1 cellular context compared by ENCODE assay signal in the genomic region with DNA sequence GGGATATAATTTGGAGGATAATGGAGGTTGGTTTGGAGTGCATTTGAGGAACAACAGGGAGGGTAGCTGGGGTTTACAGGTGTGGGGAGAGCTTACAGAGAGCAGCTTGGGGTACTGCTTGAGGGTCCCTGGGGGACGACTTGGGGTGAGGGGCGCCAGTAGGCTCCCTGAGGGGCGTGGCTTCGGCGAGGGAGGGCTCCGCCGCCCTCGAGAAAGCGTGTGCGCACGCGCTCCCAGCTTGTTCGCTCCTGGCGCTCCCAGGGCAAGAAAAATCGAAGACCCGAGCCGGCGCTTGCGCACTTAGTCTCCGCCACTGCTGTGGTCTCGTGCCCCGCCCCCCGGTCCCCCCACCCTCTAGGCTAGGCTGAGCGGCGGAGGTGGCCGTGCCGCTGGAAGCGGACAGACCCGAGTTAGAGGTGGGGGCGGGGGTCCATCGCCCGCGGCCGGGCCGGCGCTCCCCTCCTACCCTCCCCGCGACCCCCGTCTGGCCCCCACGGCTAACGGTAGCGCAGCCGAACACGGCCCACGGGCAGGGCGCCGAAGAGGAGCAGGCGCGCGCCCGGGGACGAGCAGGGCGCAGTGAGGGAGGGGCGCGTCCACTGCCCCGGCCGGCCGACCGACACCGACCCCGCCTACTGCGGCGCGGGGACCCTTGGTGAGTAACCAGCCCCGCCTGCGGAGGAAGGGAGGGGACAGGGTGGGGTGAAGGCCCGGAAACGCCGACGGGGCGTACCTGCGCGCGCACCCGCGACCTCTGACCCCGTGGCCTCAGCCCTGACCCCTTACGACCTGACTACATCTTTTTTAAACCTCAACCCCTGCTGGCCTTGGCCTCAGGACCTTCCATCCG.
TF ChIP-seq lines count a peak whose summit lies in the region.

No MANE protein-coding gene starts in this region.

TF ChIP-seq in A549, 52 proteins besides CTCF, POLR2A, EP300 and RAD21 (continued from another document):
- TF ChIP-seq, protein P1, sequence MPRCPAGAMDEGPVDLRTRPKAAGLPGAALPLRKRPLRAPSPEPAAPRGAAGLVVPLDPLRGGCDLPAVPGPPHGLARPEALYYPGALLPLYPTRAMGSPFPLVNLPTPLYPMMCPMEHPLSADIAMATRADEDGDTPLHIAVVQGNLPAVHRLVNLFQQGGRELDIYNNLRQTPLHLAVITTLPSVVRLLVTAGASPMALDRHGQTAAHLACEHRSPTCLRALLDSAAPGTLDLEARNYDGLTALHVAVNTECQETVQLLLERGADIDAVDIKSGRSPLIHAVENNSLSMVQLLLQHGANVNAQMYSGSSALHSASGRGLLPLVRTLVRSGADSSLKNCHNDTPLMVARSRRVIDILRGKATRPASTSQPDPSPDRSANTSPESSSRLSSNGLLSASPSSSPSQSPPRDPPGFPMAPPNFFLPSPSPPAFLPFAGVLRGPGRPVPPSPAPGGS (IDR thresholded peaks at IDR 0.05), result 0 out of 3 replicates have a peak, but pooled peaks have one; percentile 22
- TF ChIP-seq HOXB13 (CRISPR knock-in tag; IDR thresholded peaks at IDR 0.05; ENCODE audit: low read depth) (no peak), ESRRA (IDR thresholded peaks at IDR 0.05; ENCODE audit: borderline replicate concordance, low read length) (no peak), JUN (IDR thresholded peaks at IDR 0.05) (peak in 1 of 2 experiments; percentile 46; a peak in 1 of 5 replicates), NPAS2 (CRISPR knock-in tag; IDR thresholded peaks at IDR 0.05; ENCODE audit: borderline replicate concordance) (no peak)
- TF ChIP-seq, protein P2, sequence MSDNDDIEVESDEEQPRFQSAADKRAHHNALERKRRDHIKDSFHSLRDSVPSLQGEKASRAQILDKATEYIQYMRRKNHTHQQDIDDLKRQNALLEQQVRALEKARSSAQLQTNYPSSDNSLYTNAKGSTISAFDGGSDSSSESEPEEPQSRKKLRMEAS (IDR thresholded peaks at IDR 0.05), result peak; percentile 60
- TF ChIP-seq, protein P3, sequence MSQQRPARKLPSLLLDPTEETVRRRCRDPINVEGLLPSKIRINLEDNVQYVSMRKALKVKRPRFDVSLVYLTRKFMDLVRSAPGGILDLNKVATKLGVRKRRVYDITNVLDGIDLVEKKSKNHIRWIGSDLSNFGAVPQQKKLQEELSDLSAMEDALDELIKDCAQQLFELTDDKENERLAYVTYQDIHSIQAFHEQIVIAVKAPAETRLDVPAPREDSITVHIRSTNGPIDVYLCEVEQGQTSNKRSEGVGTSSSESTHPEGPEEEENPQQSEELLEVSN (IDR thresholded peaks at IDR 0.05; ENCODE audit: borderline replicate concordance, low read depth), result peak; percentile 62; the same call in 1 of the 2 replicates
